17 cellular contexts compared by ENCODE assay signal in genomic region chr7:21028990-21029337, GRCh38.
"Had no signal": no experiment of that assay in that cellular context is flagged by ENCODE, and none has a peak within 500 bp of the region (broad histone marks: within the 10 kb centered on the region; RNA-seq: fewer than 3 reads in every experiment).

No MANE protein-coding gene starts in this region.

- H3K36me3 ChIP-seq: breast epithelium, suprapubic skin, upper lobe of left lung had no signal

- H3K4me1 ChIP-seq: breast epithelium, psoas muscle, suprapubic skin had no signal

- H3K27ac ChIP-seq: breast epithelium, psoas muscle, suprapubic skin, upper lobe of left lung had no signal

- DNase-seq: activated CD4-positive, alpha-beta T cell treated with anti-CD3 and anti-CD28 coated beads for 1 hour; activated CD4-positive, alpha-beta T cell treated with anti-CD3 and anti-CD28 coated beads, Interleukin-2, amount 50 U/mL, for 48 hours; activated gamma-delta T cell; activated naive CD8-positive, alpha-beta T cell treated with anti-CD3 and anti-CD28 coated beads, Interleukin-2, amount 10 ng/mL, durations not matched to agents 7 days and 5 days; activated T-cell treated with anti-CD3 and anti-CD28 coated beads, Interleukin-2, amount 50 U/mL, for 48 hours; dermis blood vessel endothelial cell; immature natural killer cell; left cardiac atrium; naive B cell; occipital lobe; psoas muscle; stimulated activated CD4-positive, alpha-beta T cell treated with anti-CD3 and anti-CD28 coated beads, Interleukin-12 subunit alpha, Interleukin-12 subunit beta, amount 100 ng/mL, for 4 hours; stimulated activated naive CD4-positive, alpha-beta T cell treated with Interleukin-2 at 50 U/mL for 16 hours; upper lobe of left lung had no signal

- ATAC-seq: esophagus mucosa, left cardiac atrium, psoas muscle had no signal

- H3K27me3 ChIP-seq: suprapubic skin, upper lobe of left lung had no signal

- H3K4me3 ChIP-seq: breast epithelium, psoas muscle, suprapubic skin, upper lobe of left lung had no signal

- H3K9me3 ChIP-seq: breast epithelium, psoas muscle, suprapubic skin, upper lobe of left lung had no signal
